ENCODE assay signal across 15 cellular contexts in genomic region chr20:9036593-9036992, GRCh38. TPM values are rescaled to one million over a fixed set of nuclear protein-coding genes. Genes with fewer than 3 reads are reported as not detected.
DNase-seq lines count a peak whose midpoint lies in the region; ATAC-seq, FAIRE-seq and TF ChIP-seq lines count a peak whose summit lies in the region.
"Had no signal": no experiment of that assay in that cellular context is flagged by ENCODE, and none has a peak within 500 bp of the region (broad histone marks: within the 10 kb centered on the region; RNA-seq: fewer than 3 reads in every experiment).

No MANE protein-coding gene starts in this region.

- ATAC-seq in HCT116 (no peak), HG02970 (IDR thresholded peaks at IDR 0.05; ENCODE audit: low FRiP score, unreplicated experiment) (no peak)
- ATAC-seq: GM23338 had no signal

- H3K9me2 ChIP-seq in HCT116 (ENCODE audit: insufficient read depth): no peaks in the 10 kb centered on the region

- H3K79me2 ChIP-seq in HCT116 (ENCODE audit: insufficient read depth, low read length): no peaks in the 10 kb centered on the region

- CTCF ChIA-PET in HCT116 (lab: Charles Lee): no interaction called here

- no TSS peak for BruUV-seq in HCT116 (replicated peaks; lab: Mats Ljungman, UMichigan)

- TF ChIP-seq CTCF in HCT116 (IDR thresholded peaks at IDR 0.05 in 2 of 3, conservative IDR thresholded peaks at IDR 0.05 in 1 of 3; ENCODE audit: borderline replicate concordance in 1 of 3, insufficient read depth in 1 of 3, low read depth in 2 of 3, low read length in 2 of 3) (no peak), bronchial epithelial cell (IDR thresholded peaks at IDR 0.05; ENCODE audit: insufficient read depth, low read length, severe bottlenecking) (no peak), ascending aorta (IDR thresholded peaks at IDR 0.05) (no peak)

- H3K9ac ChIP-seq in HCT116 (ENCODE audit: low read length): no peak overlapping the region

- RAD21 ChIA-PET in HCT116 (lab: Charles Lee; ENCODE audit: low non-redundant PET in 1 of 2, low total read pairs in 2 of 2, uncharacterized antibody in 2 of 2, unreplicated experiment in 2 of 2): no interaction called here

- TF ChIP-seq RAD21 in HCT116 (IDR thresholded peaks at IDR 0.05; ENCODE audit: low read depth): no peak

- H3K4me2 ChIP-seq in HCT116 (ENCODE audit: low read length): no peak overlapping the region
- H3K4me2 ChIP-seq: GM23338 had no signal

- POLR2A ChIA-PET in HCT116 (lab: Charles Lee): no interaction called here

- DNase-seq in HCT116 (ENCODE audit: low read depth, low spot score) (peak; percentile 12), NCI-H226 (peak; percentile 46), bronchial epithelial cell (ENCODE audit: low read depth) (peak; percentile 53), DMS153 treated with DMSO at 0.1 percent for 48 hours (lab: John Stamatoyannopoulos, UW; ENCODE audit: unreplicated experiment) (no peak), ascending aorta (ENCODE audit: low spot score in 2 of 2) (no peak), frontal cortex (ENCODE audit: low spot score in 2 of 2) (no peak)
- DNase-seq: H7, KG1 had no signal

- no peaks in the 10 kb centered on the region for H3K36me3 ChIP-seq in HCT116 (ENCODE audit: control insufficient read depth in 1 of 2, insufficient read depth in 2 of 2, low read length in 2 of 2)
- H3K36me3 ChIP-seq in bronchial epithelial cell (ENCODE audit: control insufficient read depth, insufficient read depth, low read length): no peaks in the 10 kb centered on the region
- no peaks in the 10 kb centered on the region for H3K36me3 ChIP-seq in ascending aorta

- intact Hi-C loops in HCT116 (cut with micrococcal nuclease) (no loop called here), ascending aorta (cut with DNase I) (no loop called here)

- H4K20me1 ChIP-seq in HCT116 (ENCODE audit: insufficient read depth): no peaks in the 10 kb centered on the region

- no peak for TF ChIP-seq POLR2A in HCT116 (IDR thresholded peaks at IDR 0.05; ENCODE audit: borderline replicate concordance, extremely low read depth, insufficient read depth, insufficient read length)

- peaks cover 10 to 13% of the 10 kb centered on the region in 2 experiments for H3K4me1 ChIP-seq in HCT116 (ENCODE audit: control insufficient read depth in 1 of 2, insufficient read depth in 2 of 2, low read length in 2 of 2)
- no peaks in the 10 kb centered on the region for H3K4me1 ChIP-seq in ascending aorta

- H3K4me3 ChIP-seq in HCT116 (replicated peaks in 1 of 2; ENCODE audit: low read depth in 1 of 2, low read length in 2 of 2) (no peak overlapping the region), bronchial epithelial cell (ENCODE audit: low read depth, low read length) (no peak overlapping the region), ascending aorta (no peak overlapping the region)
- H3K4me3 ChIP-seq: GM23338 had no signal

- H3K27me3 ChIP-seq in HCT116 (ENCODE audit: insufficient read depth, low read length): no peaks in the 10 kb centered on the region
- H3K27me3 ChIP-seq in bronchial epithelial cell (ENCODE audit: control insufficient read depth, insufficient read depth, low read length): no peaks in the 10 kb centered on the region
- H3K27me3 ChIP-seq in ascending aorta: no peaks in the 10 kb centered on the region

- H2AFZ ChIP-seq in HCT116 (ENCODE audit: low read depth, low read length, poor library complexity, severe bottlenecking): no peak overlapping the region
- H2AFZ ChIP-seq: GM23338 had no signal

- H3K9me3 ChIP-seq in HCT116 (ENCODE audit: control insufficient read depth in 1 of 2, insufficient read depth in 1 of 2, low read depth in 1 of 2, low read length in 2 of 2) (no peaks in the 10 kb centered on the region), ascending aorta (no peaks in the 10 kb centered on the region)

- no peak overlapping the region for H3K27ac ChIP-seq in HCT116 (ENCODE audit: low read depth, low read length)
- no peak overlapping the region for H3K27ac ChIP-seq in ascending aorta
- H3K27ac ChIP-seq: HL-60 had no signal

- no peak for FAIRE-seq in bronchial epithelial cell (lab: Jason Lieb, UNC)
- no peak for FAIRE-seq in frontal cortex (lab: Jason Lieb, UNC)
- FAIRE-seq: G401.6, GM12891 had no signal

TF ChIP-seq in HCT116, 20 proteins besides CTCF, POLR2A, EP300 and RAD21:
- TF ChIP-seq FOSL1 (IDR thresholded peaks at IDR 0.05; ENCODE audit: low read depth) (no peak), REST (IDR thresholded peaks at IDR 0.05; ENCODE audit: low read depth) (no peak), EZH2phosphoT487 (IDR thresholded peaks at IDR 0.05; ENCODE audit: borderline replicate concordance) (no peak), TCF7L2 (IDR thresholded peaks at IDR 0.05; ENCODE audit: borderline replicate concordance, extremely low read depth, insufficient read depth, insufficient read length) (no peak), ZBTB33 (IDR thresholded peaks at IDR 0.05; ENCODE audit: extremely low read depth, insufficient replicate concordance, low read length) (no peak), SRF (IDR thresholded peaks at IDR 0.05; ENCODE audit: low read depth) (no peak), CBX3 (IDR thresholded peaks at IDR 0.05; ENCODE audit: low read depth) (no peak), POLR2AphosphoS5 (IDR thresholded peaks at IDR 0.05; ENCODE audit: low read depth, low read length) (no peak), SIN3A (IDR thresholded peaks at IDR 0.05; ENCODE audit: low read depth) (no peak), SP1 (IDR thresholded peaks at IDR 0.05; ENCODE audit: low read depth) (no peak), YY1 (IDR thresholded peaks at IDR 0.05; ENCODE audit: extremely low read depth, insufficient replicate concordance, low read depth, low read length) (no peak), CEBPB (IDR thresholded peaks at IDR 0.05; ENCODE audit: low read depth) (no peak), JUND (IDR thresholded peaks at IDR 0.05) (no peak), EGR1 (IDR thresholded peaks at IDR 0.05; ENCODE audit: low read depth) (no peak)
TF ChIP-seq in HCT116: peak in this region for 0.

RNA-seq across cellular contexts. Expression of gene PLCB4, which starts 32.3 kb away (rescaled TPM):
- total RNA-seq in HCT116 (2021; ENCODE audit: unreplicated experiment): 2.5 TPM
- 1.4 and 2.0 TPM in 2 replicates for polyA plus RNA-seq in HCT116 (2012)
- 1.6 and 2.0 TPM in 2 replicates for total RNA-seq in bronchial epithelial cell
- total RNA-seq in ascending aorta: 38.0 TPM
- total RNA-seq in frontal cortex: 11.8 TPM
- polyA plus RNA-seq: CD14-positive monocyte, IgD-negative memory B cell had no signal

Comparison
In these comparisons a context has a peak if more than half of its experiments do, and no peak if none do; other contexts are left out.
1. DNase-seq: peak in HCT116 (single experiment), NCI-H226 (single experiment) and bronchial epithelial cell (single experiment); none in DMS153 treated with DMSO at 0.1 percent for 48 hours (single experiment), ascending aorta (0 of 2) and frontal cortex (0 of 2).